1 cellular context compared by ENCODE assay signal in genomic region chr17:38701504-38702165, GRCh38.
A peak's percentile ranks its signal among the peaks of the same experiment; 100 is the strongest.
TF ChIP-seq lines count a peak whose summit lies in the region.

No MANE protein-coding gene starts in this region.

TF ChIP-seq in K562, 482 proteins besides CTCF, POLR2A, EP300 and RAD21 (continued from another document and continues in another):
- no peak for TF ChIP-seq ELK3 (CRISPR knock-in tag; IDR thresholded peaks at IDR 0.05)
- no peak for TF ChIP-seq IRF9 (tag; IDR thresholded peaks at IDR 0.05)
- TF ChIP-seq, protein P1, sequence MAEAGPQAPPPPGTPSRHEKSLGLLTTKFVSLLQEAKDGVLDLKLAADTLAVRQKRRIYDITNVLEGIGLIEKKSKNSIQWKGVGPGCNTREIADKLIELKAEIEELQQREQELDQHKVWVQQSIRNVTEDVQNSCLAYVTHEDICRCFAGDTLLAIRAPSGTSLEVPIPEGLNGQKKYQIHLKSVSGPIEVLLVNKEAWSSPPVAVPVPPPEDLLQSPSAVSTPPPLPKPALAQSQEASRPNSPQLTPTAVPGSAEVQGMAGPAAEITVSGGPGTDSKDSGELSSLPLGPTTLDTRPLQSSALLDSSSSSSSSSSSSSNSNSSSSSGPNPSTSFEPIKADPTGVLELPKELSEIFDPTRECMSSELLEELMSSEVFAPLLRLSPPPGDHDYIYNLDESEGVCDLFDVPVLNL (CRISPR knock-in tag; IDR thresholded peaks at IDR 0.05; ENCODE audit: low read depth) = no peak
- TF ChIP-seq RBM39 (optimal IDR thresholded peaks at IDR 0.05; ENCODE audit: low read depth, low read length) = no peak
- TF ChIP-seq GATAD2A (IDR thresholded peaks at IDR 0.05) = no peak
- TF ChIP-seq, protein P2, sequence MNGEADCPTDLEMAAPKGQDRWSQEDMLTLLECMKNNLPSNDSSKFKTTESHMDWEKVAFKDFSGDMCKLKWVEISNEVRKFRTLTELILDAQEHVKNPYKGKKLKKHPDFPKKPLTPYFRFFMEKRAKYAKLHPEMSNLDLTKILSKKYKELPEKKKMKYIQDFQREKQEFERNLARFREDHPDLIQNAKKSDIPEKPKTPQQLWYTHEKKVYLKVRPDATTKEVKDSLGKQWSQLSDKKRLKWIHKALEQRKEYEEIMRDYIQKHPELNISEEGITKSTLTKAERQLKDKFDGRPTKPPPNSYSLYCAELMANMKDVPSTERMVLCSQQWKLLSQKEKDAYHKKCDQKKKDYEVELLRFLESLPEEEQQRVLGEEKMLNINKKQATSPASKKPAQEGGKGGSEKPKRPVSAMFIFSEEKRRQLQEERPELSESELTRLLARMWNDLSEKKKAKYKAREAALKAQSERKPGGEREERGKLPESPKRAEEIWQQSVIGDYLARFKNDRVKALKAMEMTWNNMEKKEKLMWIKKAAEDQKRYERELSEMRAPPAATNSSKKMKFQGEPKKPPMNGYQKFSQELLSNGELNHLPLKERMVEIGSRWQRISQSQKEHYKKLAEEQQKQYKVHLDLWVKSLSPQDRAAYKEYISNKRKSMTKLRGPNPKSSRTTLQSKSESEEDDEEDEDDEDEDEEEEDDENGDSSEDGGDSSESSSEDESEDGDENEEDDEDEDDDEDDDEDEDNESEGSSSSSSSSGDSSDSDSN (IDR thresholded peaks at IDR 0.05; ENCODE audit: borderline replicate concordance in 1 of 2, low read depth in 2 of 2, low read length in 2 of 2) = no peak; a peak in 1 of 4 replicates
- no peak for TF ChIP-seq LCOR (CRISPR knock-in tag; IDR thresholded peaks at IDR 0.05)
- TF ChIP-seq SIRT6 (IDR thresholded peaks at IDR 0.05; ENCODE audit: low read depth, low read length) = no peak
- TF ChIP-seq AFF1 (IDR thresholded peaks at IDR 0.05; ENCODE audit: low read depth in 1 of 2, partially characterized antibody in 2 of 2) = peak in 1 of 2 experiments; percentile 41
- TF ChIP-seq THAP12 (CRISPR knock-in tag; IDR thresholded peaks at IDR 0.05) = no peak
- no peak for TF ChIP-seq ID3 (CRISPR knock-in tag; IDR thresholded peaks at IDR 0.05)
- TF ChIP-seq ID3 (tag; IDR thresholded peaks at IDR 0.05) = no peak
- TF ChIP-seq CHD2 (IDR thresholded peaks at IDR 0.05; ENCODE audit: low read depth, low read length) = no peak
- peak; percentile 25; the same call in 1 of the 2 replicates for TF ChIP-seq HDGF (IDR thresholded peaks at IDR 0.05)
- TF ChIP-seq TEAD4 (IDR thresholded peaks at IDR 0.05; ENCODE audit: low read length) = no peak
- no peak for TF ChIP-seq TEAD4 (CRISPR knock-in tag; IDR thresholded peaks at IDR 0.05; ENCODE audit: borderline replicate concordance)
- no peak for TF ChIP-seq PCBP2 (IDR thresholded peaks at IDR 0.05; ENCODE audit: low read depth, low read length, poor library complexity, severe bottlenecking)
- TF ChIP-seq BACH1 (tag; IDR thresholded peaks at IDR 0.05) = peak; percentile 12; the same call in 1 of the 2 replicates
- no peak for TF ChIP-seq ZNF77 (CRISPR knock-in tag; IDR thresholded peaks at IDR 0.05)
- TF ChIP-seq, protein P3, sequence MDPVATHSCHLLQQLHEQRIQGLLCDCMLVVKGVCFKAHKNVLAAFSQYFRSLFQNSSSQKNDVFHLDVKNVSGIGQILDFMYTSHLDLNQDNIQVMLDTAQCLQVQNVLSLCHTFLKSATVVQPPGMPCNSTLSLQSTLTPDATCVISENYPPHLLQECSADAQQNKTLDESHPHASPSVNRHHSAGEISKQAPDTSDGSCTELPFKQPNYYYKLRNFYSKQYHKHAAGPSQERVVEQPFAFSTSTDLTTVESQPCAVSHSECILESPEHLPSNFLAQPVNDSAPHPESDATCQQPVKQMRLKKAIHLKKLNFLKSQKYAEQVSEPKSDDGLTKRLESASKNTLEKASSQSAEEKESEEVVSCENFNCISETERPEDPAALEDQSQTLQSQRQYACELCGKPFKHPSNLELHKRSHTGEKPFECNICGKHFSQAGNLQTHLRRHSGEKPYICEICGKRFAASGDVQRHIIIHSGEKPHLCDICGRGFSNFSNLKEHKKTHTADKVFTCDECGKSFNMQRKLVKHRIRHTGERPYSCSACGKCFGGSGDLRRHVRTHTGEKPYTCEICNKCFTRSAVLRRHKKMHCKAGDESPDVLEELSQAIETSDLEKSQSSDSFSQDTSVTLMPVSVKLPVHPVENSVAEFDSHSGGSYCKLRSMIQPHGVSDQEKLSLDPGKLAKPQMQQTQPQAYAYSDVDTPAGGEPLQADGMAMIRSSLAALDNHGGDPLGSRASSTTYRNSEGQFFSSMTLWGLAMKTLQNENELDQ (CRISPR knock-in tag; IDR thresholded peaks at IDR 0.05; ENCODE audit: borderline replicate concordance) = no peak
- TF ChIP-seq YY1 (IDR thresholded peaks at IDR 0.05; ENCODE audit: borderline replicate concordance in 1 of 3, control insufficient read depth in 1 of 3, extremely low read depth in 1 of 3, insufficient read depth in 3 of 3, insufficient read length in 1 of 3, insufficient replicate concordance in 2 of 3, low read depth in 1 of 3, low read length in 2 of 3) = no peak
- TF ChIP-seq, protein P4, sequence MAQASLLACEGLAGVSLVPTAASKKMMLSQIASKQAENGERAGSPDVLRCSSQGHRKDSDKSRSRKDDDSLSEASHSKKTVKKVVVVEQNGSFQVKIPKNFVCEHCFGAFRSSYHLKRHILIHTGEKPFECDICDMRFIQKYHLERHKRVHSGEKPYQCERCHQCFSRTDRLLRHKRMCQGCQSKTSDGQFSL (CRISPR knock-in tag; IDR thresholded peaks at IDR 0.05) = no peak
- TF ChIP-seq, protein P4 (tag; IDR thresholded peaks at IDR 0.05) = no peak
- TF ChIP-seq POLR2AphosphoS2 (IDR thresholded peaks at IDR 0.05; ENCODE audit: low read length) = no peak
- no peak for TF ChIP-seq CREBBP (IDR thresholded peaks at IDR 0.05; ENCODE audit: low read depth, low read length)
- TF ChIP-seq, protein P5, sequence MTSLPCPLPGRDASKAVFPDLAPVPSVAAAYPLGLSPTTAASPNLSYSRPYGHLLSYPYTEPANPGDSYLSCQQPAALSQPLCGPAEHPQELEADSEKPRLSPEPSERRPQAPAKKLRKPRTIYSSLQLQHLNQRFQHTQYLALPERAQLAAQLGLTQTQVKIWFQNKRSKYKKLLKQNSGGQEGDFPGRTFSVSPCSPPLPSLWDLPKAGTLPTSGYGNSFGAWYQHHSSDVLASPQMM (CRISPR knock-in tag; IDR thresholded peaks at IDR 0.05) = no peak
- TF ChIP-seq, protein P6, sequence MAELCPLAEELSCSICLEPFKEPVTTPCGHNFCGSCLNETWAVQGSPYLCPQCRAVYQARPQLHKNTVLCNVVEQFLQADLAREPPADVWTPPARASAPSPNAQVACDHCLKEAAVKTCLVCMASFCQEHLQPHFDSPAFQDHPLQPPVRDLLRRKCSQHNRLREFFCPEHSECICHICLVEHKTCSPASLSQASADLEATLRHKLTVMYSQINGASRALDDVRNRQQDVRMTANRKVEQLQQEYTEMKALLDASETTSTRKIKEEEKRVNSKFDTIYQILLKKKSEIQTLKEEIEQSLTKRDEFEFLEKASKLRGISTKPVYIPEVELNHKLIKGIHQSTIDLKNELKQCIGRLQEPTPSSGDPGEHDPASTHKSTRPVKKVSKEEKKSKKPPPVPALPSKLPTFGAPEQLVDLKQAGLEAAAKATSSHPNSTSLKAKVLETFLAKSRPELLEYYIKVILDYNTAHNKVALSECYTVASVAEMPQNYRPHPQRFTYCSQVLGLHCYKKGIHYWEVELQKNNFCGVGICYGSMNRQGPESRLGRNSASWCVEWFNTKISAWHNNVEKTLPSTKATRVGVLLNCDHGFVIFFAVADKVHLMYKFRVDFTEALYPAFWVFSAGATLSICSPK (IDR thresholded peaks at IDR 0.05; ENCODE audit: borderline replicate concordance) = no peak
- TF ChIP-seq, protein P7, sequence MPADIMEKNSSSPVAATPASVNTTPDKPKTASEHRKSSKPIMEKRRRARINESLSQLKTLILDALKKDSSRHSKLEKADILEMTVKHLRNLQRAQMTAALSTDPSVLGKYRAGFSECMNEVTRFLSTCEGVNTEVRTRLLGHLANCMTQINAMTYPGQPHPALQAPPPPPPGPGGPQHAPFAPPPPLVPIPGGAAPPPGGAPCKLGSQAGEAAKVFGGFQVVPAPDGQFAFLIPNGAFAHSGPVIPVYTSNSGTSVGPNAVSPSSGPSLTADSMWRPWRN (IDR thresholded peaks at IDR 0.05; ENCODE audit: low read depth) = no peak
- TF ChIP-seq ZNF253 (CRISPR knock-in tag; conservative IDR thresholded peaks at IDR 0.05) = no peak
- no peak for TF ChIP-seq CC2D1A (IDR thresholded peaks at IDR 0.05)
- TF ChIP-seq ATF4 (CRISPR knock-in tag; IDR thresholded peaks at IDR 0.05) = no peak
- TF ChIP-seq, protein P8, sequence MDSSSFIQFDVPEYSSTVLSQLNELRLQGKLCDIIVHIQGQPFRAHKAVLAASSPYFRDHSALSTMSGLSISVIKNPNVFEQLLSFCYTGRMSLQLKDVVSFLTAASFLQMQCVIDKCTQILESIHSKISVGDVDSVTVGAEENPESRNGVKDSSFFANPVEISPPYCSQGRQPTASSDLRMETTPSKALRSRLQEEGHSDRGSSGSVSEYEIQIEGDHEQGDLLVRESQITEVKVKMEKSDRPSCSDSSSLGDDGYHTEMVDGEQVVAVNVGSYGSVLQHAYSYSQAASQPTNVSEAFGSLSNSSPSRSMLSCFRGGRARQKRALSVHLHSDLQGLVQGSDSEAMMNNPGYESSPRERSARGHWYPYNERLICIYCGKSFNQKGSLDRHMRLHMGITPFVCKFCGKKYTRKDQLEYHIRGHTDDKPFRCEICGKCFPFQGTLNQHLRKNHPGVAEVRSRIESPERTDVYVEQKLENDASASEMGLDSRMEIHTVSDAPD (CRISPR knock-in tag; IDR thresholded peaks at IDR 0.05) = no peak
- peak; percentile 18 for TF ChIP-seq PHF20 (IDR thresholded peaks at IDR 0.05; ENCODE audit: partially characterized antibody)
- TF ChIP-seq PHB2 (IDR thresholded peaks at IDR 0.05; ENCODE audit: low read depth) = no peak
